In the genomic region with DNA sequence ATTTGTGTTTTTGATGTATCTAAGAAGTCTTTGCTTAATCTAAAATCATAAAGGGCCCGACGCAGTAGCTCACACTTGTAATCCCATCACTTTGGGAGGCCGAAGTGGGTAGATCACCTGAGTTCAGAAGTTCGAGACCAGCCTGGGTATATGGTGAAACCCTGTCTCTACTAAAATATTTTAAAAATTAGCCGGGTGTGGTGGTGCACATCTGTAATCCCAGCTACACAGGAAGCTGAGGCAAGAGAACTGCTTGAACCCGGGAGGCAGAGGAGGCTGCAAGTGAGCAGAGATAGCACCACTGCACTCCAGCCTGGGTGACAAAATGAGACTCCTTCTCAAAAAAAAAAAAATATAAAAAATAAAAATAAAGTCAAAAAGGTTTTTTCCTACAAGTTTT, we compare ENCODE assay signal across 17 cellular contexts.
"Had no signal": no experiment of that assay in that cellular context is flagged by ENCODE, and none has a peak within 500 bp of the region (broad histone marks: within the 10 kb centered on the region; RNA-seq: fewer than 3 reads in every experiment).

No MANE protein-coding gene starts in this region.

- H3K36me3 Mint-ChIP-seq: natural killer cell had no signal

- H3K27ac Mint-ChIP-seq: activated naive CD8-positive, alpha-beta T cell treated with anti-CD3 and anti-CD28 coated beads, Interleukin-2, amount 10 ng/mL, durations not matched to agents 7 days and 5 days; natural killer cell had no signal

- H3K9me3 Mint-ChIP-seq: natural killer cell had no signal

- ATAC-seq: left lung; mucosa of descending colon; natural killer cell; stimulated activated naive CD8-positive, alpha-beta T cell treated with anti-CD3 and anti-CD28 coated beads, Interleukin-15, Interleukin-2, amounts not matched to agents 100 U/mL and 50 U/mL, for 24 hours had no signal

- H3K27me3 Mint-ChIP-seq: activated naive CD8-positive, alpha-beta T cell treated with anti-CD3 and anti-CD28 coated beads, Interleukin-2, amount 10 ng/mL, durations not matched to agents 7 days and 5 days had no signal

- H3K4me3 Mint-ChIP-seq: activated naive CD8-positive, alpha-beta T cell treated with anti-CD3 and anti-CD28 coated beads, Interleukin-2, amount 10 ng/mL, durations not matched to agents 7 days and 5 days; natural killer cell had no signal

- DNase-seq: activated naive CD8-positive, alpha-beta T cell treated with anti-CD3 and anti-CD28 coated beads, Interleukin-2, amount 10 ng/mL, durations not matched to agents 7 days and 5 days; anterior cingulate cortex; brain microvascular endothelial cell; cortex of kidney; effector CD4-positive, alpha-beta T cell; hypothalamus; kidney; left lung; mucosa of descending colon; natural killer cell; retina; stimulated activated CD4-positive, alpha-beta T cell treated with anti-CD3 and anti-CD28 coated beads, Interleukin-15, amount 100 ng/mL, for 24 hours; stimulated activated CD4-positive, alpha-beta T cell treated with anti-CD3 and anti-CD28 coated beads, Interleukin-4, amount 100 ng/mL, for 24 hours; stimulated activated CD8-positive, alpha-beta memory T cell treated with anti-CD3 and anti-CD28 coated beads, Interleukin-4, amount 100 ng/mL, for 48 hours; stimulated activated naive CD8-positive, alpha-beta T cell treated with anti-CD3 and anti-CD28 coated beads, Interleukin-15, Interleukin-2, amounts not matched to agents 100 U/mL and 50 U/mL, for 24 hours; T1000; transverse colon had no signal
